1 cellular context compared by ENCODE assay signal in genomic region chr20:43590392-43591303, GRCh38.
A peak's percentile ranks its signal among the peaks of the same experiment; 100 is the strongest.
TF ChIP-seq lines count a peak whose summit lies in the region.

Gene IFT52, plus strand, starts transcription at chr20:43590937. Its CDS starts 3,762 bp downstream, at chr20:43594699.

TF ChIP-seq in HepG2, 621 proteins besides CTCF, POLR2A, EP300 and RAD21 (continued from another document and continues in another):
- peak; percentile 91; the same call in 1 of the 2 replicates for TF ChIP-seq TIGD3 (CRISPR knock-in tag; IDR thresholded peaks at IDR 0.05; ENCODE audit: borderline replicate concordance)
- no peak for TF ChIP-seq ZNF296 (CRISPR knock-in tag; conservative IDR thresholded peaks at IDR 0.05)
- peak; percentile 98; the same call in 1 of the 2 replicates for TF ChIP-seq ZNF782 (CRISPR knock-in tag; IDR thresholded peaks at IDR 0.05; ENCODE audit: borderline replicate concordance)
- peak; percentile 7 for TF ChIP-seq HOXD1 (CRISPR knock-in tag; IDR thresholded peaks at IDR 0.05)
- TF ChIP-seq ZNF543 (CRISPR knock-in tag; IDR thresholded peaks at IDR 0.05): peak; percentile 86; the same call in 1 of the 2 replicates
- TF ChIP-seq TP53 (CRISPR knock-in tag; conservative IDR thresholded peaks at IDR 0.05): peak; percentile 63
- no peak for TF ChIP-seq ZNF329 (CRISPR knock-in tag; IDR thresholded peaks at IDR 0.05; ENCODE audit: low read depth)
- peak; percentile 54 for TF ChIP-seq NFYB (CRISPR knock-in tag; IDR thresholded peaks at IDR 0.05)
- TF ChIP-seq ELF1 (CRISPR knock-in tag; IDR thresholded peaks at IDR 0.05): peak; percentile 83
- TF ChIP-seq MEF2D (CRISPR knock-in tag; IDR thresholded peaks at IDR 0.05): peak; percentile 89
- peak; percentile 79; the same call in 1 of the 2 replicates for TF ChIP-seq FOXJ3 (CRISPR knock-in tag; IDR thresholded peaks at IDR 0.05; ENCODE audit: borderline replicate concordance)
- peak; percentile 75; the same call in 1 of the 2 replicates for TF ChIP-seq NFATC3 (CRISPR knock-in tag; IDR thresholded peaks at IDR 0.05)
- TF ChIP-seq HBP1 (CRISPR knock-in tag; IDR thresholded peaks at IDR 0.05; ENCODE audit: low read depth): 0 out of 2 replicates have a peak, but pooled peaks have one; percentile 82
- TF ChIP-seq ZNF569 (CRISPR knock-in tag; IDR thresholded peaks at IDR 0.05; ENCODE audit: borderline replicate concordance): 0 out of 2 replicates have a peak, but pooled peaks have one; percentile 44
- peak; percentile 72 for TF ChIP-seq MYC (CRISPR knock-in tag; IDR thresholded peaks at IDR 0.05; ENCODE audit: borderline replicate concordance)
- no peak for TF ChIP-seq PREB (CRISPR knock-in tag; IDR thresholded peaks at IDR 0.05)
- peak; percentile 85; the same call in 1 of the 2 replicates for TF ChIP-seq ZNF839 (CRISPR knock-in tag; IDR thresholded peaks at IDR 0.05; ENCODE audit: borderline replicate concordance)
- TF ChIP-seq CSRNP2 (CRISPR knock-in tag; conservative IDR thresholded peaks at IDR 0.05; ENCODE audit: low read depth): no peak
- TF ChIP-seq ZNF430 (CRISPR knock-in tag; IDR thresholded peaks at IDR 0.05): peak; percentile 68
- 0 out of 2 replicates have a peak, but pooled peaks have one; percentile 63 for TF ChIP-seq EED (CRISPR knock-in tag; IDR thresholded peaks at IDR 0.05)
- TF ChIP-seq ZNF772 (CRISPR knock-in tag; IDR thresholded peaks at IDR 0.05): peak; percentile 52
- TF ChIP-seq ZNF260 (CRISPR knock-in tag; IDR thresholded peaks at IDR 0.05; ENCODE audit: borderline replicate concordance, low read depth): no peak
- no peak for TF ChIP-seq BCLAF1 (IDR thresholded peaks at IDR 0.05)
- TF ChIP-seq NCOA2 (CRISPR knock-in tag; IDR thresholded peaks at IDR 0.05): peak; percentile 44
- TF ChIP-seq ZNF749 (CRISPR knock-in tag; IDR thresholded peaks at IDR 0.05; ENCODE audit: borderline replicate concordance): no peak
- TF ChIP-seq U2AF1 (optimal IDR thresholded peaks at IDR 0.05; ENCODE audit: low read depth, low read length): peak; percentile 98
- TF ChIP-seq KLF15 (CRISPR knock-in tag; IDR thresholded peaks at IDR 0.05; ENCODE audit: borderline replicate concordance): peak; percentile 86; the same call in 1 of the 2 replicates
- peak; percentile 89; the same call in 1 of the 2 replicates for TF ChIP-seq ZBTB7B (CRISPR knock-in tag; IDR thresholded peaks at IDR 0.05)
- peak; percentile 67; the same call in 1 of the 2 replicates for TF ChIP-seq TFDP2 (CRISPR knock-in tag; IDR thresholded peaks at IDR 0.05)
- peak; percentile 71 for TF ChIP-seq ZNF232 (CRISPR knock-in tag; IDR thresholded peaks at IDR 0.05; ENCODE audit: borderline replicate concordance)
- TF ChIP-seq HNRNPUL1 (IDR thresholded peaks at IDR 0.05; ENCODE audit: low read depth, low read length): no peak
- 0 out of 2 replicates have a peak, but pooled peaks have one; percentile 17 for TF ChIP-seq PBX3 (CRISPR knock-in tag; IDR thresholded peaks at IDR 0.05; ENCODE audit: borderline replicate concordance)
- peak; percentile 70; the same call in 1 of the 2 replicates for TF ChIP-seq ZNF275 (CRISPR knock-in tag; IDR thresholded peaks at IDR 0.05; ENCODE audit: borderline replicate concordance)
- TF ChIP-seq ZNF20 (CRISPR knock-in tag; IDR thresholded peaks at IDR 0.05): peak; percentile 89; the same call in 1 of the 2 replicates
- TF ChIP-seq TEAD3 (CRISPR knock-in tag; optimal IDR thresholded peaks at IDR 0.05; ENCODE audit: borderline replicate concordance): peak; percentile 19
- TF ChIP-seq SP1 (IDR thresholded peaks at IDR 0.05): no peak
- TF ChIP-seq SP1 (CRISPR knock-in tag; IDR thresholded peaks at IDR 0.05): peak; percentile 95
- no peak for TF ChIP-seq ZNF879 (CRISPR knock-in tag; IDR thresholded peaks at IDR 0.05)
- peak; percentile 87 for TF ChIP-seq XRCC5 (optimal IDR thresholded peaks at IDR 0.05; ENCODE audit: low read length)
- TF ChIP-seq SOX5 (CRISPR knock-in tag; IDR thresholded peaks at IDR 0.05; ENCODE audit: borderline replicate concordance): no peak; the same call in 1 of the 2 replicates
- TF ChIP-seq NONO (IDR thresholded peaks at IDR 0.05): no peak
- peak; percentile 89 for TF ChIP-seq NONO (CRISPR knock-in tag; conservative IDR thresholded peaks at IDR 0.05)
- TF ChIP-seq KMT2A (CRISPR knock-in tag; IDR thresholded peaks at IDR 0.05): peak; percentile 83; the same call in 1 of the 2 replicates
- peak; percentile 42 for TF ChIP-seq E2F2 (CRISPR knock-in tag; IDR thresholded peaks at IDR 0.05; ENCODE audit: borderline replicate concordance)
- TF ChIP-seq ZNF577 (CRISPR knock-in tag; IDR thresholded peaks at IDR 0.05; ENCODE audit: borderline replicate concordance, low read depth): 0 out of 2 replicates have a peak, but pooled peaks have one; percentile 83
- peak; percentile 53 for TF ChIP-seq ZNF331 (CRISPR knock-in tag; IDR thresholded peaks at IDR 0.05)
- TF ChIP-seq ZBTB33 (CRISPR knock-in tag; IDR thresholded peaks at IDR 0.05): peak; percentile 47; the same call in 1 of the 2 replicates
- peak; percentile 96 for TF ChIP-seq BHLHE40 (IDR thresholded peaks at IDR 0.05; ENCODE audit: low read length)
- TF ChIP-seq TMF1 (CRISPR knock-in tag; IDR thresholded peaks at IDR 0.05; ENCODE audit: low read depth): 0 out of 2 replicates have a peak, but pooled peaks have one; percentile 21
- 0 out of 2 replicates have a peak, but pooled peaks have one; percentile 29 for TF ChIP-seq ZNF672 (CRISPR knock-in tag; IDR thresholded peaks at IDR 0.05)
- TF ChIP-seq STAG1 (CRISPR knock-in tag; IDR thresholded peaks at IDR 0.05): peak; percentile 40
- TF ChIP-seq RXRA (CRISPR knock-in tag; IDR thresholded peaks at IDR 0.05): peak; percentile 85
- TF ChIP-seq YEATS4 (CRISPR knock-in tag; IDR thresholded peaks at IDR 0.05; ENCODE audit: borderline replicate concordance): peak; percentile 89
- peak; percentile 86; the same call in 1 of the 2 replicates for TF ChIP-seq ZNF44 (CRISPR knock-in tag; IDR thresholded peaks at IDR 0.05)
